24 cellular contexts compared by ENCODE assay signal in the genomic region with DNA sequence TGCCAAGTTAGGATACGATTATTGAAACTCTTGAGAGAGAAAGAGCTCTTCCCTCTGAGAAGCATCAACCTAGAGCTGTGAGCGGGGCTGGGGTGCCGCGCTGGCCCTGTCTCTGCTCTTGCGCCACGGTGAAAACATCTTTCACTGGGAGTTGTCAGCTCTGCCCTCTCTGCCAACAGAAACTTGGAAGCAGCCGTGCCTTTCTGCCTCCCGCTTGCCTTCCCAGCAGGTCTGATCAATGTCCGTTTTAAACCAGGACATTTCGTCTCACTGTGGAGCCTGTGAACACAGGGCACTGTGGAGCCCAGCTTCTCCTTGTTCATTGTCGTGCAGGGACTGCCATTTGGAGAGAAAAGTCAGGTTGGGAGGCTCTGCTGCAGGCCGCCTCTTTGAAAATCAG.
DNase-seq lines count a peak whose midpoint lies in the region; ATAC-seq and TF ChIP-seq lines count a peak whose summit lies in the region.
"Had no signal": no experiment of that assay in that cellular context is flagged by ENCODE, and none has a peak within 500 bp of the region (broad histone marks: within the 10 kb centered on the region; RNA-seq: fewer than 3 reads in every experiment).

No MANE protein-coding gene starts in this region.

- TF ChIP-seq CTCF in brain (conservative IDR thresholded peaks at IDR 0.05), result no peak

- H3K27ac Mint-ChIP-seq in brain, result peak overlapping the region in 4 of 5 experiments; percentile 57 to 83 (median 68)
- no peak overlapping the region for H3K27ac Mint-ChIP-seq in activated T-helper 1 cell treated with anti-CD3 and anti-CD28 coated beads, Interleukin-12 subunit alpha, Interleukin-12 subunit beta, Interleukin-2, Interleukin-4 antibody, amounts not matched to agents 30 ng/mL and 10 ng/mL and 1 ng/mL, durations not matched to agents 14 hours and 24 hours and 36 hours
- H3K27ac Mint-ChIP-seq: activated CD8-positive, alpha-beta T cell treated with anti-CD3 and anti-CD28 coated beads, Interleukin-2, amount 10 ng/mL, durations not matched to agents 7 days and 5 days; CD14-positive monocyte; T-cell had no signal

- peaks cover 0 to 8% (median 2%) of the 10 kb centered on the region in 5 experiments for H3K9me3 Mint-ChIP-seq in brain
- H3K9me3 Mint-ChIP-seq in activated T-helper 1 cell treated with anti-CD3 and anti-CD28 coated beads, Interleukin-12 subunit alpha, Interleukin-12 subunit beta, Interleukin-2, Interleukin-4 antibody, amounts not matched to agents 30 ng/mL and 10 ng/mL and 1 ng/mL, durations not matched to agents 14 hours and 24 hours and 36 hours, result no peaks in the 10 kb centered on the region

- peaks cover 43% of the 10 kb centered on the region for H3K4me1 Mint-ChIP-seq in brain
- no peaks in the 10 kb centered on the region for H3K4me1 Mint-ChIP-seq in activated T-helper 1 cell treated with anti-CD3 and anti-CD28 coated beads, Interleukin-12 subunit alpha, Interleukin-12 subunit beta, Interleukin-2, Interleukin-4 antibody, amounts not matched to agents 30 ng/mL and 10 ng/mL and 1 ng/mL, durations not matched to agents 14 hours and 24 hours and 36 hours (ENCODE audit: low read depth)
- H3K4me1 Mint-ChIP-seq: CD14-positive monocyte, T-cell had no signal

- H3K36me3 Mint-ChIP-seq in brain, result no peaks in the 10 kb centered on the region
- no peaks in the 10 kb centered on the region for H3K36me3 Mint-ChIP-seq in activated T-helper 1 cell treated with anti-CD3 and anti-CD28 coated beads, Interleukin-12 subunit alpha, Interleukin-12 subunit beta, Interleukin-2, Interleukin-4 antibody, amounts not matched to agents 30 ng/mL and 10 ng/mL and 1 ng/mL, durations not matched to agents 14 hours and 24 hours and 36 hours (ENCODE audit: low read depth)
- H3K36me3 Mint-ChIP-seq: CD14-positive monocyte, T-cell had no signal

- DNase-seq in Ammon's horn (ENCODE audit: low spot score), result peak; percentile 21
- DNase-seq in midbrain (lab: John Stamatoyannopoulos, UW), result peak; percentile 28
- DNase-seq in sciatic nerve (ENCODE audit: low spot score), result no peak
- no peak for DNase-seq in NCI-H524 treated with DMSO at 0.1 percent for 48 hours (lab: John Stamatoyannopoulos, UW)
- DNase-seq in activated T-helper 1 cell treated with anti-CD3 and anti-CD28 coated beads, Interleukin-12 subunit alpha, Interleukin-12 subunit beta, Interleukin-2, Interleukin-4 antibody, amounts not matched to agents 30 ng/mL and 10 ng/mL and 1 ng/mL, durations not matched to agents 14 hours and 24 hours and 36 hours (ENCODE audit: low spot score), result no peak
- no peak for DNase-seq in islet precursor cell
- DNase-seq in NCI-H2227 (lab: John Stamatoyannopoulos, UW; ENCODE audit: unreplicated experiment), result no peak
- DNase-seq: ACHN; activated CD4-positive, CD25-positive, alpha-beta regulatory T cell treated with anti-CD3 and anti-CD28 coated beads, Interleukin-2, amount 50 U/mL, for 72 hours; activated CD8-positive, alpha-beta T cell treated with anti-CD3 and anti-CD28 coated beads, Interleukin-2, amount 10 ng/mL, durations not matched to agents 7 days and 5 days; activated effector memory CD4-positive, alpha-beta T cell treated with anti-CD3 and anti-CD28 coated beads, Interleukin-2, amount 50 U/mL, for 16 hours; activated T-cell treated with anti-CD3 and anti-CD28 coated beads for 4 hours; Calu3; effector CD4-positive, alpha-beta T cell; foreskin fibroblast; left lung; MG63; NCI-H1417; NCI-H524; stimulated activated CD4-positive, alpha-beta T cell treated with anti-CD3 and anti-CD28 coated beads, Interleukin-2, amount 100 ng/mL, for 24 hours; T-cell had no signal

- intact Hi-C loops in sciatic nerve (cut with DNase I), result no loop called here
- intact Hi-C loops in activated T-helper 1 cell treated with anti-CD3 and anti-CD28 coated beads, Interleukin-12 subunit alpha, Interleukin-12 subunit beta, Interleukin-2, Interleukin-4 antibody, amounts not matched to agents 30 ng/mL and 10 ng/mL and 1 ng/mL, durations not matched to agents 14 hours and 24 hours and 36 hours (cut with micrococcal nuclease), result no loop called here

- peak overlapping the region in 1 of 5 experiments; percentile 14 for H3K4me3 Mint-ChIP-seq in brain
- no peak overlapping the region for H3K4me3 Mint-ChIP-seq in activated T-helper 1 cell treated with anti-CD3 and anti-CD28 coated beads, Interleukin-12 subunit alpha, Interleukin-12 subunit beta, Interleukin-2, Interleukin-4 antibody, amounts not matched to agents 30 ng/mL and 10 ng/mL and 1 ng/mL, durations not matched to agents 14 hours and 24 hours and 36 hours
- H3K4me3 Mint-ChIP-seq: activated CD8-positive, alpha-beta T cell treated with anti-CD3 and anti-CD28 coated beads, Interleukin-2, amount 10 ng/mL, durations not matched to agents 7 days and 5 days; CD14-positive monocyte; T-cell had no signal

- peak; percentile 36 for ATAC-seq in sciatic nerve
- ATAC-seq: activated CD8-positive, alpha-beta T cell treated with anti-CD3 and anti-CD28 coated beads, Interleukin-2, amount 10 ng/mL, durations not matched to agents 7 days and 5 days; K562; left lung; T-cell had no signal

- H3K27me3 Mint-ChIP-seq in brain, result peaks cover 3% of the 10 kb centered on the region
- no peaks in the 10 kb centered on the region for H3K27me3 Mint-ChIP-seq in activated T-helper 1 cell treated with anti-CD3 and anti-CD28 coated beads, Interleukin-12 subunit alpha, Interleukin-12 subunit beta, Interleukin-2, Interleukin-4 antibody, amounts not matched to agents 30 ng/mL and 10 ng/mL and 1 ng/mL, durations not matched to agents 14 hours and 24 hours and 36 hours (ENCODE audit: insufficient read depth)

Comparison
In these comparisons a context has a peak if more than half of its experiments do, and no peak if none do; other contexts are left out.
1. DNase-seq: peak in Ammon's horn (single experiment) and midbrain (single experiment); none in sciatic nerve (single experiment), NCI-H524 treated with DMSO at 0.1 percent for 48 hours (single experiment), activated T-helper 1 cell treated with anti-CD3 and anti-CD28 coated beads, Interleukin-12 subunit alpha, Interleukin-12 subunit beta, Interleukin-2, Interleukin-4 antibody, amounts not matched to agents 30 ng/mL and 10 ng/mL and 1 ng/mL, durations not matched to agents 14 hours and 24 hours and 36 hours (single experiment), islet precursor cell (single experiment) and NCI-H2227 (single experiment).